Comparison of ENCODE assay signal across 8 cellular contexts in genomic region chr7:102450242-102450641, GRCh38. TPM values are rescaled to one million over a fixed set of nuclear protein-coding genes. Genes with fewer than 3 reads are reported as not detected.
DNase-seq lines count a peak whose midpoint lies in the region; ATAC-seq and TF ChIP-seq lines count a peak whose summit lies in the region.

No MANE protein-coding gene starts in this region.

- no peaks in the 10 kb centered on the region for H3K36me3 ChIP-seq in Panc1 (ENCODE audit: control insufficient read depth, insufficient read depth, low read length)

- BruUV-seq in Panc1 (replicated peaks; lab: Mats Ljungman, UMichigan): no TSS peak

- H3K4me3 ChIP-seq in Panc1 (ENCODE audit: low read depth in 2 of 2, low read length in 2 of 2) (no peak overlapping the region), cardiac fibroblast (replicated peaks in 1 of 2; ENCODE audit: low read depth in 2 of 2, low read length in 2 of 2) (no peak overlapping the region)

- H3K27me3 ChIP-seq in Panc1 (ENCODE audit: control insufficient read depth, insufficient read depth, low read length): no peaks in the 10 kb centered on the region

- peak; percentile 6 for DNase-seq in NCI-H2171 treated with DMSO at 0.1 percent for 48 hours (lab: John Stamatoyannopoulos, UW)
- no peak for DNase-seq in NCI-H2171 (lab: John Stamatoyannopoulos, UW)
- DNase-seq in Panc1 (ENCODE audit: low read depth, low spot score): no peak
- DNase-seq in cardiac fibroblast (ENCODE audit: low read depth in 2 of 2): no peak
- peak; percentile 35 for DNase-seq in stimulated activated CD8-positive, alpha-beta memory T cell treated with anti-CD3 and anti-CD28 coated beads, Interleukin-12 subunit alpha, Interleukin-12 subunit beta, amount 100 ng/mL, for 1 hour (ENCODE audit: low read depth)
- DNase-seq in putamen (ENCODE audit: low spot score): no peak
- no peak for DNase-seq in SW 1271 (lab: John Stamatoyannopoulos, UW)

- H3K4me1 ChIP-seq in Panc1 (ENCODE audit: control insufficient read depth, insufficient read depth, low read length): peaks cover 4% of the 10 kb centered on the region

- CTCF ChIA-PET in Panc1 (lab: Charles Lee): interaction anchor here (0.6 to 1.6 kb wide), 4 partner anchors 18 to 46 kb away, joined by 4 to 8 read pairs (median 6); no protein-coding TSS in a partner anchor

- POLR2A ChIA-PET in Panc1 (lab: Charles Lee): no interaction called here

- no peaks in the 10 kb centered on the region for H3K9me3 ChIP-seq in Panc1 (ENCODE audit: control insufficient read depth, insufficient read depth, low read depth, low read length)

- ATAC-seq in Panc1 (peak; percentile 76), GM19328 (IDR thresholded peaks at IDR 0.05; ENCODE audit: unreplicated experiment) (no peak)

- no peak overlapping the region for H3K27ac ChIP-seq in Panc1 (ENCODE audit: low read length)

- TF ChIP-seq CTCF in Panc1 (IDR thresholded peaks at IDR 0.05) (no peak), cardiac fibroblast (IDR thresholded peaks at IDR 0.05; ENCODE audit: low read depth, low read length) (peak; percentile 12)

- intact Hi-C loops in Panc1 (cut with micrococcal nuclease; ENCODE audit: unreplicated experiment): no loop called here

- in situ Hi-C loops in Panc1 (cut with HindIII; ENCODE audit: low pct_unique_long_range_greater_than_20kb, low sequenced_read_pairs): no loop called here

RNA-seq across cellular contexts. Expression of gene ALKBH4, which starts 14.4 kb away (rescaled TPM):
- 19.0 TPM for total RNA-seq in Panc1 (2021; ENCODE audit: unreplicated experiment)
- polyA plus RNA-seq in Panc1 (2012; ENCODE audit: insufficient read length): 21.7 TPM

RNA-seq across cellular contexts. Expression of gene LRWD1, which starts 14.5 kb away (rescaled TPM):
- total RNA-seq in Panc1 (2021; ENCODE audit: unreplicated experiment): 55.8 TPM
- 96.8 TPM for polyA plus RNA-seq in Panc1 (2012; ENCODE audit: insufficient read length)

RNA-seq across cellular contexts. Expression of gene ORAI2, which starts 16.9 kb away (rescaled TPM):
- total RNA-seq in Panc1 (2021; ENCODE audit: unreplicated experiment): 76.9 TPM
- polyA plus RNA-seq in Panc1 (2012; ENCODE audit: insufficient read length): 96.0 TPM

RNA-seq across cellular contexts. Expression of gene POLR2J, which starts 28.5 kb away (rescaled TPM):
- total RNA-seq in Panc1 (2021; ENCODE audit: unreplicated experiment): 69.4 TPM
- polyA plus RNA-seq in Panc1 (2012; ENCODE audit: insufficient read length): 81.8 TPM

RNA-seq across cellular contexts. Expression of gene PRKRIP1, which starts 54.1 kb away (rescaled TPM):
- total RNA-seq in Panc1 (2021; ENCODE audit: unreplicated experiment): 24.9 TPM
- polyA plus RNA-seq in Panc1 (2012; ENCODE audit: insufficient read length): 26.7 TPM

Comparison
In these comparisons a context has a peak if more than half of its experiments do, and no peak if none do; other contexts are left out.
1. DNase-seq: peak in NCI-H2171 treated with DMSO at 0.1 percent for 48 hours (single experiment) and stimulated activated CD8-positive, alpha-beta memory T cell treated with anti-CD3 and anti-CD28 coated beads, Interleukin-12 subunit alpha, Interleukin-12 subunit beta, amount 100 ng/mL, for 1 hour (single experiment); none in NCI-H2171 (single experiment), Panc1 (single experiment), cardiac fibroblast (0 of 2), putamen (single experiment) and SW 1271 (0 of 2).